Comparison of ENCODE assay signal across 23 cellular contexts in genomic region chr3:138948371-138949001, GRCh38. TPM values are rescaled to one million over a fixed set of nuclear protein-coding genes. Genes with fewer than 3 reads are reported as not detected.
DNase-seq lines count a peak whose midpoint lies in the region; ATAC-seq, FAIRE-seq and TF ChIP-seq lines count a peak whose summit lies in the region.
"Had no signal": no experiment of that assay in that cellular context is flagged by ENCODE, and none has a peak within 500 bp of the region (broad histone marks: within the 10 kb centered on the region; RNA-seq: fewer than 3 reads in every experiment).

No MANE protein-coding gene starts in this region.

- H3K36me3 Mint-ChIP-seq in CD8-positive, alpha-beta T cell: no peaks in the 10 kb centered on the region
- H3K36me3 Mint-ChIP-seq in HFFc6 (ENCODE audit: low read depth): peaks cover 10% of the 10 kb centered on the region; the same call in 1 of the 2 replicates
- H3K36me3 Mint-ChIP-seq in naive thymus-derived CD4-positive, alpha-beta T cell: peaks cover 0 to 2% (median 0%) of the 10 kb centered on the region in 5 donors

- peaks cover 62% of the 10 kb centered on the region for H3K27me3 Mint-ChIP-seq in CD8-positive, alpha-beta T cell (ENCODE audit: low read depth)
- H3K27me3 Mint-ChIP-seq in HFFc6 (ENCODE audit: insufficient read depth): peaks cover 54% of the 10 kb centered on the region
- peaks cover 60 to 85% (median 64%) of the 10 kb centered on the region in 5 donors for H3K27me3 Mint-ChIP-seq in naive thymus-derived CD4-positive, alpha-beta T cell

- no peak for FAIRE-seq in kidney (lab: Jason Lieb, UNC)
- FAIRE-seq: RCC 7860 had no signal

- H3K9me3 ChIP-seq in CD8-positive, alpha-beta T cell (ENCODE audit: low read length): no peaks in the 10 kb centered on the region
- H3K9me3 ChIP-seq in naive thymus-derived CD4-positive, alpha-beta T cell (ENCODE audit: control insufficient read depth in 2 of 3, low read length in 3 of 3): no peaks in the 10 kb centered on the region
- H3K9me3 ChIP-seq in kidney (ENCODE audit: control insufficient read depth in 1 of 2, low read length in 2 of 2): no peaks in the 10 kb centered on the region
- no peaks in the 10 kb centered on the region for H3K9me3 ChIP-seq in mucosa of descending colon
- H3K9me3 ChIP-seq: MG63 had no signal

- POLR2A ChIA-PET in CD8-positive, alpha-beta T cell (lab: Charles Lee): no interaction called here
- POLR2A ChIA-PET in naive thymus-derived CD4-positive, alpha-beta T cell (lab: Charles Lee): interaction anchor here (0.6 kb wide), 1 partner anchor 11 kb away, joined by 3 read pairs; no protein-coding TSS in a partner anchor

- H3K4me1 Mint-ChIP-seq in CD8-positive, alpha-beta T cell (ENCODE audit: low read depth): peaks cover 43% of the 10 kb centered on the region
- peaks cover 17% of the 10 kb centered on the region; the same call in 1 of the 2 replicates for H3K4me1 Mint-ChIP-seq in HFFc6 (ENCODE audit: low read depth)
- H3K4me1 Mint-ChIP-seq in naive thymus-derived CD4-positive, alpha-beta T cell: peaks cover 24 to 52% (median 39%) of the 10 kb centered on the region in 7 donors

- TF ChIP-seq CTCF in CD8-positive, alpha-beta T cell (IDR thresholded peaks at IDR 0.05): no peak
- no peak for TF ChIP-seq CTCF in HFFc6 (IDR thresholded peaks at IDR 0.05)
- TF ChIP-seq CTCF in coronary artery (IDR thresholded peaks at IDR 0.05): no peak
- TF ChIP-seq CTCF in kidney (IDR thresholded peaks at IDR 0.05; ENCODE audit: borderline replicate concordance, extremely low read depth, insufficient read depth): no peak
- TF ChIP-seq CTCF in mucosa of descending colon (IDR thresholded peaks at IDR 0.05): no peak

- no peak overlapping the region for H3K27ac ChIP-seq in CD8-positive, alpha-beta T cell (ENCODE audit: low read depth, low read length)
- no peak overlapping the region for H3K27ac ChIP-seq in coronary artery
- H3K27ac ChIP-seq in naive thymus-derived CD4-positive, alpha-beta T cell (ENCODE audit: low read depth, low read length): no peak overlapping the region
- no peak overlapping the region for H3K27ac ChIP-seq in kidney (ENCODE audit: low read depth in 2 of 2, low read length in 2 of 2)

- H3K36me3 ChIP-seq in CD8-positive, alpha-beta T cell (ENCODE audit: insufficient read depth, low read length): no peaks in the 10 kb centered on the region
- H3K36me3 ChIP-seq in naive thymus-derived CD4-positive, alpha-beta T cell (ENCODE audit: control insufficient read depth in 2 of 3, insufficient read depth in 3 of 3, low read length in 3 of 3): no peaks in the 10 kb centered on the region
- H3K36me3 ChIP-seq in kidney (ENCODE audit: control insufficient read depth in 1 of 2, insufficient read depth in 2 of 2, low read length in 2 of 2) (no peaks in the 10 kb centered on the region), mucosa of descending colon (ENCODE audit: low read depth) (no peaks in the 10 kb centered on the region)
- H3K36me3 ChIP-seq: MG63 had no signal

- no peak for ATAC-seq in CD8-positive, alpha-beta T cell
- ATAC-seq in naive thymus-derived CD4-positive, alpha-beta T cell: no peak
- no peak for ATAC-seq in mucosa of descending colon
- ATAC-seq: left ventricle myocardium superior, sciatic nerve had no signal

- peaks cover 43% of the 10 kb centered on the region for H3K27me3 ChIP-seq in CD8-positive, alpha-beta T cell (ENCODE audit: insufficient read depth, low read length)
- peaks cover 0 to 54% of the 10 kb centered on the region in 2 donors for H3K27me3 ChIP-seq in naive thymus-derived CD4-positive, alpha-beta T cell (ENCODE audit: control insufficient read depth in 2 of 2, insufficient read depth in 2 of 2, low read length in 2 of 2)
- H3K27me3 ChIP-seq: MG63 had no signal

- intact Hi-C loops in CD8-positive, alpha-beta T cell (cut with DNase I, micrococcal nuclease): loop anchor here in 1 of 2 experiments (10.0 kb wide), 1 partner anchor 1996 kb away; the partner anchor contains the start of gene SLC25A36
- intact Hi-C loops in naive thymus-derived CD4-positive, alpha-beta T cell (cut with micrococcal nuclease): loop anchor here (5.0 kb wide), 2 partner anchors 729 to 1181 kb away; partner anchors contain the start of gene NMNAT3 (in 1 of the 2)
- intact Hi-C loops in kidney (cut with DNase I) (no loop called here), mucosa of descending colon (cut with DNase I, micrococcal nuclease) (loop anchor here in 1 of 2 donors (10.0 kb wide), 1 partner anchor 376 kb away; no protein-coding TSS in a partner anchor)

- DNase-seq in CD8-positive, alpha-beta T cell: no peak
- DNase-seq in HFFc6 (no peak), coronary artery (ENCODE audit: low spot score) (peak; percentile 28), kidney (no peak), D341Med (ENCODE audit: low spot score) (no peak), amniotic stem cell (lab: John Stamatoyannopoulos, UW) (no peak), mucosa of descending colon (no peak)
- no peak for DNase-seq in naive thymus-derived CD4-positive, alpha-beta T cell
- DNase-seq: erythroblast; left ventricle myocardium superior; MG63; NCI-H187; NCI-H345; stimulated activated naive CD4-positive, alpha-beta T cell had no signal

- no peak overlapping the region for H3K9ac ChIP-seq in kidney (ENCODE audit: low read length in 2 of 2)

- no peak overlapping the region for H3K27ac Mint-ChIP-seq in CD8-positive, alpha-beta T cell
- no peak overlapping the region for H3K27ac Mint-ChIP-seq in HFFc6
- no peak overlapping the region for H3K27ac Mint-ChIP-seq in naive thymus-derived CD4-positive, alpha-beta T cell
- H3K27ac Mint-ChIP-seq: activated T-helper 2 cell treated with anti-CD3 and anti-CD28 coated beads, Interferon-gamma antibody, Interleukin-2, Interleukin-4, amounts not matched to agents 10 μg/mL and 5 μg/mL and 100 μg/mL, durations not matched to agents 14 hours and 24 hours and 36 hours had no signal

- CTCF ChIA-PET in CD8-positive, alpha-beta T cell (lab: Charles Lee): interaction anchor here (0.6 to 5.4 kb wide), 4 partner anchors 12 to 897 kb away, joined by 3 to 25 read pairs (median 5); no protein-coding TSS in a partner anchor
- CTCF ChIA-PET in naive thymus-derived CD4-positive, alpha-beta T cell (lab: Charles Lee): interaction anchor here (0.5 to 0.6 kb wide), 2 partner anchors 11 to 397 kb away, joined by 3 to 4 read pairs; no protein-coding TSS in a partner anchor

- no peak overlapping the region for H3K4me3 ChIP-seq in CD8-positive, alpha-beta T cell (ENCODE audit: low read depth, low read length)
- H3K4me3 ChIP-seq in coronary artery: no peak overlapping the region
- no peak overlapping the region for H3K4me3 ChIP-seq in naive thymus-derived CD4-positive, alpha-beta T cell (ENCODE audit: low read length)
- H3K4me3 ChIP-seq in kidney (ENCODE audit: low read length in 2 of 2): no peak overlapping the region
- no peak overlapping the region for H3K4me3 ChIP-seq in mucosa of descending colon
- H3K4me3 ChIP-seq: MG63 had no signal

- H3K4me1 ChIP-seq in CD8-positive, alpha-beta T cell (ENCODE audit: insufficient read depth, low read length): peaks cover 38% of the 10 kb centered on the region
- H3K4me1 ChIP-seq in naive thymus-derived CD4-positive, alpha-beta T cell (ENCODE audit: control insufficient read depth in 2 of 2, insufficient read depth in 2 of 2, low read length in 2 of 2): peaks cover 6 to 17% of the 10 kb centered on the region in 2 donors
- H3K4me1 ChIP-seq in kidney (ENCODE audit: control insufficient read depth in 1 of 2, insufficient read depth in 1 of 2, low read depth in 1 of 2, low read length in 2 of 2) (peaks cover 0 to 20% of the 10 kb centered on the region in 2 donors), mucosa of descending colon (ENCODE audit: low read depth) (peaks cover 34% of the 10 kb centered on the region)

- peak overlapping the region; percentile 18 for H3K4me3 Mint-ChIP-seq in CD8-positive, alpha-beta T cell
- H3K4me3 Mint-ChIP-seq in HFFc6: peak overlapping the region; percentile 77; the same call in 1 of the 2 replicates
- peak overlapping the region in 6 of 10 donors; percentile 0 to 92 (median 40) for H3K4me3 Mint-ChIP-seq in naive thymus-derived CD4-positive, alpha-beta T cell

- no peaks in the 10 kb centered on the region for H3K9me3 Mint-ChIP-seq in CD8-positive, alpha-beta T cell
- no peaks in the 10 kb centered on the region; the same call in 1 of the 2 replicates for H3K9me3 Mint-ChIP-seq in HFFc6
- peaks cover 0 to 4% (median 0%) of the 10 kb centered on the region in 11 donors for H3K9me3 Mint-ChIP-seq in naive thymus-derived CD4-positive, alpha-beta T cell
- H3K9me3 Mint-ChIP-seq: activated T-helper 2 cell treated with anti-CD3 and anti-CD28 coated beads, Interferon-gamma antibody, Interleukin-2, Interleukin-4, amounts not matched to agents 10 μg/mL and 5 μg/mL and 100 μg/mL, durations not matched to agents 14 hours and 24 hours and 36 hours had no signal

RNA-seq across cellular contexts. Expression of gene FOXL2NB, which starts 1.5 kb away (rescaled TPM):
- total RNA-seq in CD8-positive, alpha-beta T cell: not detected
- 1 to 10 TPM in 4 of 6 experiments, under 1 TPM in 2; 0.45 to 5.8 (median 4.6) TPM for total RNA-seq in HFFc6 (2021; fragmentation: NEBNext Ultra II Directional; extraction: Animal tissue kit (Norgen Biotek cat#: 25700))
- not detected for total RNA-seq in naive thymus-derived CD4-positive, alpha-beta T cell
- not detected for polyA plus RNA-seq in naive thymus-derived CD4-positive, alpha-beta T cell
- not detected for total RNA-seq in kidney
- polyA plus RNA-seq in kidney (ENCODE audit: insufficient read depth, low read depth, low replicate concordance): not detected
- total RNA-seq in mucosa of descending colon: under 1 TPM in 1 of 3 donors, not detected in 2; 0.17 TPM
- total RNA-seq: activated T-helper 2 cell treated with anti-CD3 and anti-CD28 coated beads, Interferon-gamma antibody, Interleukin-2, Interleukin-4, amounts not matched to agents 10 μg/mL and 5 μg/mL and 100 μg/mL, durations not matched to agents 14 hours and 24 hours and 36 hours; glomerular endothelial cell; left ventricle myocardium superior; sciatic nerve had no signal

RNA-seq across cellular contexts. Expression of gene FOXL2, which starts 1.5 kb away (rescaled TPM):
- total RNA-seq in CD8-positive, alpha-beta T cell: under 1 TPM in 1 of 2 experiments, not detected in 1; 0.11 TPM
- total RNA-seq in HFFc6 (2021; fragmentation: NEBNext Ultra II Directional; extraction: Animal tissue kit (Norgen Biotek cat#: 25700)): 1 to 10 TPM in 5 of 6 experiments, under 1 TPM in 1; 0.71 to 8.0 (median 7.0) TPM
- total RNA-seq in naive thymus-derived CD4-positive, alpha-beta T cell: not detected
- not detected for polyA plus RNA-seq in naive thymus-derived CD4-positive, alpha-beta T cell
- not detected for total RNA-seq in kidney
- polyA plus RNA-seq in kidney (ENCODE audit: insufficient read depth, low read depth, low replicate concordance): not detected
- under 1 TPM in 1 of 3 donors, not detected in 2; 0.09 TPM for total RNA-seq in mucosa of descending colon
- total RNA-seq: activated T-helper 2 cell treated with anti-CD3 and anti-CD28 coated beads, Interferon-gamma antibody, Interleukin-2, Interleukin-4, amounts not matched to agents 10 μg/mL and 5 μg/mL and 100 μg/mL, durations not matched to agents 14 hours and 24 hours and 36 hours; left ventricle myocardium superior; mononuclear cell had no signal

RNA-seq across cellular contexts. Expression of gene PRR23A, which starts 57.6 kb away (rescaled TPM):
- total RNA-seq in CD8-positive, alpha-beta T cell: not detected
- not detected for total RNA-seq in HFFc6 (2021; fragmentation: NEBNext Ultra II Directional; extraction: Animal tissue kit (Norgen Biotek cat#: 25700))
- total RNA-seq in naive thymus-derived CD4-positive, alpha-beta T cell: not detected
- not detected for polyA plus RNA-seq in naive thymus-derived CD4-positive, alpha-beta T cell
- total RNA-seq in kidney: not detected
- polyA plus RNA-seq in kidney (ENCODE audit: insufficient read depth, low read depth, low replicate concordance): not detected
- not detected for total RNA-seq in mucosa of descending colon
- total RNA-seq: activated T-helper 2 cell treated with anti-CD3 and anti-CD28 coated beads, Interferon-gamma antibody, Interleukin-2, Interleukin-4, amounts not matched to agents 10 μg/mL and 5 μg/mL and 100 μg/mL, durations not matched to agents 14 hours and 24 hours and 36 hours; dermis microvascular lymphatic vessel endothelial cell; glomerular endothelial cell; H4; left ventricle myocardium superior; mononuclear cell; osteoblast; sciatic nerve had no signal
- polyA plus RNA-seq: adipose tissue had no signal

Comparison
In these comparisons a context has a peak if more than half of its experiments do, and no peak if none do; other contexts are left out.
1. H3K4me3 Mint-ChIP-seq: peak in every context shown above with its lines; median percentile 77 in HFFc6; 40 in naive thymus-derived CD4-positive, alpha-beta T cell; 18 in CD8-positive, alpha-beta T cell.